Comparison of ENCODE assay signal across 14 cellular contexts in the genomic region with DNA sequence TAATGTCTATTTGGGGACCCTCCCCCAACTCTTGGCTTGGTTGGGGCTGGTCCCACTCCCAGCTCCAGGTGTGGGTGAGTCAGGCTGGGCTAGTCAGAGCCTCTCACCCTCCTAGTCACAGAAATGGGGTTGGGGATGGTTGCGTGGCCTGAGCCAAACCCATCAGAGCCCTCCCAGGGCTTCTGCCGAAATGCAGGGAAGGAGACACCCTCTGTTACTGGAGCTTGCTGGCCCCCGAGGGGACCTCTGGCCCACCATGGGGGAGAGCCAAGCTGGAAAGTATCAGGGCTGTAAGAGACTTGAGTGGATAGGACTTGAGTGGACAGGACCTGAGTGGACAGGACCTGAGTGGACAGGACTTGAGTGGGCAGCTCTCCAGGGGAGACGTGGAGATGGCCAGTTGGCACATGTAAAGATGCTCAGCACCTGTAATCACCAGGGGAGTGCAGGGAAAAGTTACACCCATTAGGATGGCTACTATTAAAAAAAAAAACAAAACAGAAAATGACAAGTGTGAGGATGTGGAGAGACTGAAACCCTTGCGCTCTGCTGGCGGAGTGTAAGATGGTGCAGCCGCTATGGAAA. TPM values are rescaled to one million over a fixed set of nuclear protein-coding genes. Genes with fewer than 3 reads are reported as not detected.
DNase-seq lines count a peak whose midpoint lies in the region; ATAC-seq, FAIRE-seq and TF ChIP-seq lines count a peak whose summit lies in the region.
"Had no signal": no experiment of that assay in that cellular context is flagged by ENCODE, and none has a peak within 500 bp of the region (broad histone marks: within the 10 kb centered on the region; RNA-seq: fewer than 3 reads in every experiment).

No MANE protein-coding gene starts in this region.

- H3K27me3 ChIP-seq in keratinocyte (ENCODE audit: control insufficient read depth, extremely low read depth, insufficient read depth, low read length), result no peaks in the 10 kb centered on the region
- H3K27me3 ChIP-seq in thoracic aorta (replicated peaks; ENCODE audit: insufficient read depth), result no peaks in the 10 kb centered on the region

- intact Hi-C loops in activated T-helper 1 cell treated with anti-CD3 and anti-CD28 coated beads, Interleukin-12 subunit alpha, Interleukin-12 subunit beta, Interleukin-2, Interleukin-4 antibody, amounts not matched to agents 30 ng/mL and 10 ng/mL and 1 ng/mL, durations not matched to agents 14 hours and 24 hours and 36 hours (cut with micrococcal nuclease), result no loop called here

- no peak overlapping the region for H2AFZ ChIP-seq in keratinocyte (ENCODE audit: control insufficient read depth, low read length)
- H2AFZ ChIP-seq: PC-9 had no signal

- FAIRE-seq in keratinocyte (lab: Jason Lieb, UNC), result peak; percentile 32
- FAIRE-seq: GM12891 had no signal

- H4K20me1 ChIP-seq in keratinocyte (ENCODE audit: control insufficient read depth, extremely low read depth, insufficient read depth, low read length), result no peaks in the 10 kb centered on the region

- ATAC-seq in thoracic aorta (ENCODE audit: insufficient number of reproducible peaks, low FRiP score, low read depth) (no peak), GM21825 (IDR thresholded peaks at IDR 0.05; ENCODE audit: unreplicated experiment) (no peak)

- peak overlapping the region; percentile 48 for H3K27ac ChIP-seq in keratinocyte (ENCODE audit: control insufficient read depth, insufficient read depth, low read length)
- H3K27ac ChIP-seq in thoracic aorta, result peak overlapping the region; percentile 89 to 95
- H3K27ac ChIP-seq: cardiac muscle cell, PC-9 had no signal

- H3K36me3 ChIP-seq in keratinocyte (ENCODE audit: control insufficient read depth in 2 of 2, extremely low read depth in 1 of 2, insufficient read depth in 2 of 2, low read length in 2 of 2) (no peaks in the 10 kb centered on the region), thoracic aorta (no peaks in the 10 kb centered on the region)
- H3K36me3 ChIP-seq: cardiac muscle cell had no signal

- peak overlapping the region; percentile 39 for H3K4me2 ChIP-seq in keratinocyte (ENCODE audit: control insufficient read depth, extremely low read depth, insufficient read depth, low read depth, low read length)
- H3K4me2 ChIP-seq: PC-9 had no signal

- H3K9me1 ChIP-seq in keratinocyte (ENCODE audit: control insufficient read depth, extremely low read depth, insufficient read depth, low read length), result peaks cover 2% of the 10 kb centered on the region

- H3K9ac ChIP-seq in keratinocyte (ENCODE audit: control insufficient read depth, extremely low read depth, insufficient read depth, low read length), result peak overlapping the region; percentile 37

- H3K4me1 ChIP-seq in keratinocyte (ENCODE audit: control insufficient read depth, extremely low read depth, insufficient read depth, low read length), result peaks cover 26% of the 10 kb centered on the region
- peaks cover 23 to 62% of the 10 kb centered on the region in 2 donors for H3K4me1 ChIP-seq in thoracic aorta (ENCODE audit: control insufficient read depth in 1 of 2, low read depth in 2 of 2)

- H3K4me1 Mint-ChIP-seq in activated T-helper 1 cell treated with anti-CD3 and anti-CD28 coated beads, Interleukin-12 subunit alpha, Interleukin-12 subunit beta, Interleukin-2, Interleukin-4 antibody, amounts not matched to agents 30 ng/mL and 10 ng/mL and 1 ng/mL, durations not matched to agents 14 hours and 24 hours and 36 hours (ENCODE audit: low read depth), result no peaks in the 10 kb centered on the region

- H3K27me3 Mint-ChIP-seq in activated T-helper 1 cell treated with anti-CD3 and anti-CD28 coated beads, Interleukin-12 subunit alpha, Interleukin-12 subunit beta, Interleukin-2, Interleukin-4 antibody, amounts not matched to agents 30 ng/mL and 10 ng/mL and 1 ng/mL, durations not matched to agents 14 hours and 24 hours and 36 hours (ENCODE audit: insufficient read depth), result peaks cover 32% of the 10 kb centered on the region

- H3K4me3 ChIP-seq in keratinocyte (ENCODE audit: control insufficient read depth in 2 of 3, extremely low read depth in 1 of 3, insufficient read depth in 2 of 3, low read depth in 1 of 3, low read length in 3 of 3), result no peak overlapping the region
- peak overlapping the region; percentile 72 for H3K4me3 ChIP-seq in thoracic aorta
- H3K4me3 ChIP-seq: PC-9 had no signal

- H3K36me3 Mint-ChIP-seq in activated T-helper 1 cell treated with anti-CD3 and anti-CD28 coated beads, Interleukin-12 subunit alpha, Interleukin-12 subunit beta, Interleukin-2, Interleukin-4 antibody, amounts not matched to agents 30 ng/mL and 10 ng/mL and 1 ng/mL, durations not matched to agents 14 hours and 24 hours and 36 hours (ENCODE audit: low read depth), result no peaks in the 10 kb centered on the region

- H3K4me3 Mint-ChIP-seq in activated T-helper 1 cell treated with anti-CD3 and anti-CD28 coated beads, Interleukin-12 subunit alpha, Interleukin-12 subunit beta, Interleukin-2, Interleukin-4 antibody, amounts not matched to agents 30 ng/mL and 10 ng/mL and 1 ng/mL, durations not matched to agents 14 hours and 24 hours and 36 hours, result peak overlapping the region; percentile 69

- TF ChIP-seq CTCF in keratinocyte (optimal IDR thresholded peaks at IDR 0.05 in 1 of 3, IDR thresholded peaks at IDR 0.05 in 1 of 3, conservative IDR thresholded peaks at IDR 0.05 in 1 of 3; ENCODE audit: extremely low read depth in 1 of 3, insufficient read depth in 2 of 3, low read length in 3 of 3), result no peak
- TF ChIP-seq CTCF in thoracic aorta (IDR thresholded peaks at IDR 0.05), result no peak

- peak; percentile 53 for DNase-seq in activated effector memory CD4-positive, alpha-beta T cell treated with anti-CD3 and anti-CD28 coated beads, Interleukin-2, amount 50 U/mL, for 16 hours
- no peak for DNase-seq in activated effector memory CD4-positive, alpha-beta T cell treated with Interleukin-2 at 50 U/mL for 16 hours
- DNase-seq in activated T-helper 1 cell treated with anti-CD3 and anti-CD28 coated beads, Interleukin-12 subunit alpha, Interleukin-12 subunit beta, Interleukin-2, Interleukin-4 antibody, amounts not matched to agents 30 ng/mL and 10 ng/mL and 1 ng/mL, durations not matched to agents 14 hours and 24 hours and 36 hours (ENCODE audit: low spot score), result no peak
- no peak for DNase-seq in keratinocyte (ENCODE audit: low read depth, low spot score)
- no peak for DNase-seq in thoracic aorta (ENCODE audit: low spot score)
- no peak for DNase-seq in COLO668 (lab: John Stamatoyannopoulos, UW; ENCODE audit: unreplicated experiment)
- DNase-seq in NOMO-1 treated with DMSO at 0.1 percent for 48 hours (lab: John Stamatoyannopoulos, UW; ENCODE audit: unreplicated experiment), result no peak
- DNase-seq: HCEC 1CT, NCI-H1048, PC-9, T-helper 9 cell had no signal

- dilution Hi-C loops in keratinocyte (cut with MboI; ENCODE audit: extremely low pct_ligation_motif_present, low sequenced_read_pairs), result no loop called here

- H3K79me2 ChIP-seq in keratinocyte (ENCODE audit: control insufficient read depth, insufficient read depth, low read length), result no peaks in the 10 kb centered on the region

- H3K27ac Mint-ChIP-seq in activated T-helper 1 cell treated with anti-CD3 and anti-CD28 coated beads, Interleukin-12 subunit alpha, Interleukin-12 subunit beta, Interleukin-2, Interleukin-4 antibody, amounts not matched to agents 30 ng/mL and 10 ng/mL and 1 ng/mL, durations not matched to agents 14 hours and 24 hours and 36 hours, result no peak overlapping the region

- no peaks in the 10 kb centered on the region for H3K9me3 ChIP-seq in keratinocyte (ENCODE audit: control insufficient read depth, low read depth, low read length)
- H3K9me3 ChIP-seq in thoracic aorta, result no peaks in the 10 kb centered on the region

- no peaks in the 10 kb centered on the region for H3K9me3 Mint-ChIP-seq in activated T-helper 1 cell treated with anti-CD3 and anti-CD28 coated beads, Interleukin-12 subunit alpha, Interleukin-12 subunit beta, Interleukin-2, Interleukin-4 antibody, amounts not matched to agents 30 ng/mL and 10 ng/mL and 1 ng/mL, durations not matched to agents 14 hours and 24 hours and 36 hours

RNA-seq across cellular contexts. Expression of gene ADARB1, which starts 56.9 kb away (rescaled TPM):
- 24.8 and 25.9 TPM in 2 replicates for total RNA-seq in activated T-helper 1 cell treated with anti-CD3 and anti-CD28 coated beads, Interleukin-12 subunit alpha, Interleukin-12 subunit beta, Interleukin-2, Interleukin-4 antibody, amounts not matched to agents 30 ng/mL and 10 ng/mL and 1 ng/mL, durations not matched to agents 14 hours and 24 hours and 36 hours
- polyA plus RNA-seq in keratinocyte, result 10.9 to 13.5 TPM (median 13.0 TPM) in 3 replicates
- polyA plus RNA-seq in keratinocyte (2011; ENCODE audit: low read depth), result 7.1 TPM
- 9.4 and 10.5 TPM in 2 replicates for polyA plus RNA-seq in keratinocyte (2011; cell fraction: cytosol; rRNA removed)
- polyA plus RNA-seq in keratinocyte (2011; cell fraction: nucleus; rRNA removed), result 27.9 and 35.6 TPM in 2 replicates
- 7.8 and 19.4 TPM in 2 replicates for polyA plus RNA-seq in keratinocyte (2012; ENCODE audit: low replicate concordance)
- polyA minus RNA-seq in keratinocyte, result 15.5 to 39.2 TPM (median 19.8 TPM) in 3 replicates
- polyA minus RNA-seq in keratinocyte (2011; cell fraction: cytosol; rRNA and poly(A)+ RNA removed), result 10.0 TPM
- polyA minus RNA-seq in keratinocyte (2011; cell fraction: nucleus; rRNA and poly(A)+ RNA removed), result 13.6 and 31.1 TPM in 2 replicates
- 100 to 1,000 TPM; 124 to 201 TPM for total RNA-seq in thoracic aorta
